Comparison of ENCODE assay signal across 12 cellular contexts in the genomic region with DNA sequence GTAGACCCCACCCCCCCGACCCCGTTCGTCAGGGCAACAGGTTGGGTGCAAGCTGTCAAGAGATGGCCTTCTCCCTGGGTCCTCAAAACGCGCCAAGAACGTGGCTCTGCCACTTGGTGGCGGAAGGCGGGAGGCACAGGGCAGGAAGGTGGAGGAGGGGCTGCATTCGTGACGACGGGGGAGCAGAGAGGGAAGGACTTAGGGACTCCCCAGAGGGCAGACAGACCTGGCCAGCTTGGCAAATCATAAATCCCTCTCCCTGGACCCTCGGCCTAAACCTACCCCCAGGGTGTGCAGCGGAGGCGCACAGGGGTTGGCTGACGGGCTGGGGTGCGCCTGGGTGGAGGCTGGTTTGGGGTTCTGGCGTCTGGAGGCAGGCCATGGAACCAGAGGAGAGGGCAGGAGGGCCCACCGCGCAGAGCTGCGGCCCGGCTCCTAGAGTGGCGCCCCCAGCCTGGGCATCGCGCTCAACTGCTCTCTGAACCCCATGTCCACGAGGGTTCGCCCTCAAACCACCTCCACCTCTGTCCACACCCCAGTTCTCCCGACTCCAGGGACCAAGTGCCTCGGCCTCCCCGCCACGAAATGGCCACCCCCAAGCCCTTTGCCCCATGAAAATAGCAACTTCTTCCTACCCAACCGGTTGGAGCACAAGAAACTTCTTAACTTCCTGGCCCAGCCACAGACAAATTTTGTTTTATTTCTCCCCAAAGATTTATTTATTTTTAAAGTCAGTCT. TPM values are rescaled to one million over a fixed set of nuclear protein-coding genes. Genes with fewer than 3 reads are reported as not detected.
DNase-seq lines count a peak whose midpoint lies in the region; ATAC-seq lines count a peak whose summit lies in the region.
"Had no signal": no experiment of that assay in that cellular context is flagged by ENCODE, and none has a peak within 500 bp of the region (broad histone marks: within the 10 kb centered on the region; RNA-seq: fewer than 3 reads in every experiment).

No MANE protein-coding gene starts in this region.

- POLR2A ChIA-PET in activated CD8-positive, alpha-beta T cell treated with anti-CD3 and anti-CD28 coated beads, Interleukin-2, amount 10 ng/mL, durations not matched to agents 7 days and 5 days (lab: Charles Lee) = no interaction called here

- H3K36me3 Mint-ChIP-seq in activated CD8-positive, alpha-beta T cell treated with anti-CD3 and anti-CD28 coated beads, Interleukin-2, amount 10 ng/mL, durations not matched to agents 7 days and 5 days (ENCODE audit: low read depth) = peaks cover 5% of the 10 kb centered on the region

- H3K9me3 Mint-ChIP-seq in activated CD8-positive, alpha-beta T cell treated with anti-CD3 and anti-CD28 coated beads, Interleukin-2, amount 10 ng/mL, durations not matched to agents 7 days and 5 days (ENCODE audit: insufficient read depth) = no peaks in the 10 kb centered on the region

- no peak for ATAC-seq in activated CD8-positive, alpha-beta T cell treated with anti-CD3 and anti-CD28 coated beads, Interleukin-2, amount 10 ng/mL, durations not matched to agents 7 days and 5 days
- no peak for ATAC-seq in stimulated activated naive CD8-positive, alpha-beta T cell treated with anti-CD3 and anti-CD28 coated beads, Interleukin-15, Interleukin-2, amounts not matched to agents 100 U/mL and 50 U/mL, for 24 hours

- peaks cover 70% of the 10 kb centered on the region for H3K4me1 Mint-ChIP-seq in activated CD8-positive, alpha-beta T cell treated with anti-CD3 and anti-CD28 coated beads, Interleukin-2, amount 10 ng/mL, durations not matched to agents 7 days and 5 days (ENCODE audit: low read depth)

- H3K27me3 Mint-ChIP-seq in activated CD8-positive, alpha-beta T cell treated with anti-CD3 and anti-CD28 coated beads, Interleukin-2, amount 10 ng/mL, durations not matched to agents 7 days and 5 days (ENCODE audit: low read depth) = peaks cover 96% of the 10 kb centered on the region

- H3K4me3 Mint-ChIP-seq in activated CD8-positive, alpha-beta T cell treated with anti-CD3 and anti-CD28 coated beads, Interleukin-2, amount 10 ng/mL, durations not matched to agents 7 days and 5 days = peak overlapping the region; percentile 40

- no peaks in the 10 kb centered on the region for H3K36me3 ChIP-seq in iPS-15b (ENCODE audit: control insufficient read depth, insufficient read depth, low read length)
- H3K36me3 ChIP-seq: ascending aorta had no signal

- peaks cover 100% of the 10 kb centered on the region for H3K27me3 ChIP-seq in iPS-15b (ENCODE audit: control insufficient read depth, insufficient read depth, low read length)

- no peak overlapping the region for H3K9ac ChIP-seq in iPS-15b (ENCODE audit: low read depth, low read length)

- peak overlapping the region; percentile 43 for H3K27ac Mint-ChIP-seq in activated CD8-positive, alpha-beta T cell treated with anti-CD3 and anti-CD28 coated beads, Interleukin-2, amount 10 ng/mL, durations not matched to agents 7 days and 5 days

- H3K4me3 ChIP-seq in iPS-15b (ENCODE audit: low read depth, low read length) = peak overlapping the region; percentile 52

- no peaks in the 10 kb centered on the region for H3K9me3 ChIP-seq in iPS-15b (ENCODE audit: control insufficient read depth, insufficient read depth, low read length)
- H3K9me3 ChIP-seq: ascending aorta had no signal

- CTCF ChIA-PET in activated CD8-positive, alpha-beta T cell treated with anti-CD3 and anti-CD28 coated beads, Interleukin-2, amount 10 ng/mL, durations not matched to agents 7 days and 5 days (lab: Charles Lee) = no interaction called here

- peak; percentile 47 for DNase-seq in activated naive CD4-positive, alpha-beta T cell treated with Interleukin-2 at 50 U/mL for 16 hours
- no peak for DNase-seq in activated naive CD4-positive, alpha-beta T cell (lab: John Stamatoyannopoulos, UW)
- DNase-seq in activated CD8-positive, alpha-beta T cell treated with anti-CD3 and anti-CD28 coated beads, Interleukin-2, amount 10 ng/mL, durations not matched to agents 7 days and 5 days = no peak
- peak; percentile 54 for DNase-seq in stimulated activated naive CD8-positive, alpha-beta T cell treated with anti-CD3 and anti-CD28 coated beads, Interleukin-15, Interleukin-2, amounts not matched to agents 100 U/mL and 50 U/mL, for 24 hours
- DNase-seq in HT-29 (ENCODE audit: low spot score) (no peak), NCI-H2196 (lab: John Stamatoyannopoulos, UW; ENCODE audit: unreplicated experiment) (no peak)
- no peak for DNase-seq in effector CD4-positive, alpha-beta T cell
- DNase-seq: AML-193, T-helper 9 cell had no signal

- peaks cover 15% of the 10 kb centered on the region for H3K4me1 ChIP-seq in iPS-15b (ENCODE audit: control insufficient read depth, insufficient read depth, low read length)

RNA-seq across cellular contexts. Expression of a gene that starts 10.8 kb away (rescaled TPM):
- total RNA-seq in activated CD8-positive, alpha-beta T cell treated with anti-CD3 and anti-CD28 coated beads, Interleukin-2, amount 10 ng/mL, durations not matched to agents 7 days and 5 days = 10 to 100 TPM; 42.5 to 44.9 TPM
- 0.86 and 1.4 TPM in 2 replicates for total RNA-seq in HT-29 (2014; rRNA removed; shearing (Covaris generic))
- total RNA-seq: ascending aorta, fibroblast of villous mesenchyme had no signal

Comparison
In these comparisons a context has a peak if more than half of its experiments do, and no peak if none do; other contexts are left out.
1. DNase-seq: peak in activated naive CD4-positive, alpha-beta T cell treated with Interleukin-2 at 50 U/mL for 16 hours (single experiment) and stimulated activated naive CD8-positive, alpha-beta T cell treated with anti-CD3 and anti-CD28 coated beads, Interleukin-15, Interleukin-2, amounts not matched to agents 100 U/mL and 50 U/mL, for 24 hours (single experiment); none in activated naive CD4-positive, alpha-beta T cell (0 of 4), activated CD8-positive, alpha-beta T cell treated with anti-CD3 and anti-CD28 coated beads, Interleukin-2, amount 10 ng/mL, durations not matched to agents 7 days and 5 days (single experiment), HT-29 (single experiment), effector CD4-positive, alpha-beta T cell (single experiment) and NCI-H2196 (single experiment).
2. RNA of a gene that starts 10.8 kb away (total RNA-seq): 42.5 to 44.9 TPM in activated CD8-positive, alpha-beta T cell treated with anti-CD3 and anti-CD28 coated beads, Interleukin-2, amount 10 ng/mL, durations not matched to agents 7 days and 5 days; 0.86 to 1.4 TPM in HT-29; every median in the first group is over 10 times any median in the second.